11 cellular contexts compared by ENCODE assay signal in the genomic region with DNA sequence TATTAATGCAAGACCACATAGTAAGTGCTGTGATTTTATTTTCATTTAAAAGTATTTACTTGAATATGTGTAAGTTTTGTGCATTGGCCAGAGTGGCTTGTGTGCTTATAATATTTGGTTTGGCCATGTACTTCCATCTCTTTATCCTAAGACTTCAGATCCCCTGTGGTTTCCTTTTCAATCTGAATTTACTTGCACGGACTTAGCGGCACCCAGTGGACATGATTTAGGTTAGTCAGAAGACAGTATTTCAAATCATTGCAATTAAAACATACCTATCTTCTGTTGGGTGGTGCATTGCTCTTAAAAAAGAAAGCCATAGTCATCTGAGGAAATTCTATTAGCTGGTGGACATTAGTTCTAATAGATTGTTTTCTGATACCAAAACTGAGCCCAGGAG. TPM values are rescaled to one million over a fixed set of nuclear protein-coding genes. Genes with fewer than 3 reads are reported as not detected.
DNase-seq lines count a peak whose midpoint lies in the region; ATAC-seq and TF ChIP-seq lines count a peak whose summit lies in the region.
"Had no signal": no experiment of that assay in that cellular context is flagged by ENCODE, and none has a peak within 500 bp of the region (broad histone marks: within the 10 kb centered on the region; RNA-seq: fewer than 3 reads in every experiment).

No MANE protein-coding gene starts in this region.

- H3K27ac ChIP-seq in OCI-LY7 (ENCODE audit: low read depth, low read length, poor library complexity, severe bottlenecking) (no peak overlapping the region), uterus (no peak overlapping the region)
- H3K27ac ChIP-seq: thoracic aorta had no signal

- CTCF ChIA-PET in activated CD4-positive, alpha-beta T cell treated with anti-CD3 and anti-CD28 coated beads for 36 hours (lab: Charles Lee): no interaction called here
- CTCF ChIA-PET in OCI-LY7 (lab: Charles Lee; ENCODE audit: unreplicated experiment): no interaction called here

- POLR2A ChIA-PET in activated CD4-positive, alpha-beta T cell treated with anti-CD3 and anti-CD28 coated beads for 36 hours (lab: Charles Lee): no interaction called here
- POLR2A ChIA-PET in OCI-LY7 (lab: Charles Lee): interaction anchor here (0.7 to 2.9 kb wide), 5 partner anchors 10 to 856 kb away, joined by 3 to 15 read pairs (median 3); partner anchors contain the start of genes C11orf54 and TAF1D

- H3K4me3 Mint-ChIP-seq in activated CD4-positive, alpha-beta T cell treated with anti-CD3 and anti-CD28 coated beads for 36 hours: no peak overlapping the region
- H3K4me3 Mint-ChIP-seq in activated T-cell treated with anti-CD3 and anti-CD28 coated beads, Interleukin-2, amount 50 U/mL, for 72 hours: no peak overlapping the region

- no peaks in the 10 kb centered on the region for H3K27me3 ChIP-seq in uterus

- no peaks in the 10 kb centered on the region for H3K9me3 Mint-ChIP-seq in activated CD4-positive, alpha-beta T cell treated with anti-CD3 and anti-CD28 coated beads for 36 hours (ENCODE audit: low read depth)
- H3K9me3 Mint-ChIP-seq in activated T-cell treated with anti-CD3 and anti-CD28 coated beads, Interleukin-2, amount 50 U/mL, for 72 hours: no peaks in the 10 kb centered on the region

- H2AFZ ChIP-seq in OCI-LY7 (ENCODE audit: low read length): no peak overlapping the region

- H3K4me3 ChIP-seq in OCI-LY7 (ENCODE audit: low read depth, low read length, poor library complexity, severe bottlenecking) (no peak overlapping the region), uterus (no peak overlapping the region)
- H3K4me3 ChIP-seq: thoracic aorta had no signal

- no peaks in the 10 kb centered on the region for H3K36me3 Mint-ChIP-seq in activated CD4-positive, alpha-beta T cell treated with anti-CD3 and anti-CD28 coated beads for 36 hours (ENCODE audit: low read depth)
- no peaks in the 10 kb centered on the region for H3K36me3 Mint-ChIP-seq in activated T-cell treated with anti-CD3 and anti-CD28 coated beads, Interleukin-2, amount 50 U/mL, for 72 hours (ENCODE audit: insufficient read depth in 2 of 2)

- H4K20me1 ChIP-seq in OCI-LY7 (ENCODE audit: insufficient read depth, low read length): no peaks in the 10 kb centered on the region

- no peak for ATAC-seq in activated CD4-positive, alpha-beta T cell treated with anti-CD3 and anti-CD28 coated beads for 36 hours
- no peak for ATAC-seq in activated T-cell treated with anti-CD3 and anti-CD28 coated beads, Interleukin-2, amount 50 U/mL, for 72 hours (replicated peaks in 1 of 2)
- ATAC-seq: left ventricle myocardium superior had no signal

- no peaks in the 10 kb centered on the region for H3K9me2 ChIP-seq in OCI-LY7 (ENCODE audit: insufficient read depth, low read length)

- no TSS peak for BruUV-seq in OCI-LY7 (replicated peaks; lab: Mats Ljungman, UMichigan)

- intact Hi-C loops in activated CD4-positive, alpha-beta T cell treated with anti-CD3 and anti-CD28 coated beads for 36 hours (cut with DNase I, micrococcal nuclease): no loop called here
- intact Hi-C loops in OCI-LY7 (cut with micrococcal nuclease; ENCODE audit: unreplicated experiment) (loop anchor here (1.0 kb wide), 1 partner anchor 79 kb away; no protein-coding TSS in a partner anchor), uterus (cut with DNase I; ENCODE audit: low total_unique reads) (no loop called here)

- no peak overlapping the region for H3K4me2 ChIP-seq in OCI-LY7 (ENCODE audit: low read length)

- peaks cover under 1% of the 10 kb centered on the region for H3K4me1 Mint-ChIP-seq in activated CD4-positive, alpha-beta T cell treated with anti-CD3 and anti-CD28 coated beads for 36 hours
- H3K4me1 Mint-ChIP-seq in activated T-cell treated with anti-CD3 and anti-CD28 coated beads, Interleukin-2, amount 50 U/mL, for 72 hours (ENCODE audit: low read depth): no peaks in the 10 kb centered on the region

- H3K27me3 Mint-ChIP-seq in activated CD4-positive, alpha-beta T cell treated with anti-CD3 and anti-CD28 coated beads for 36 hours: no peaks in the 10 kb centered on the region
- H3K27me3 Mint-ChIP-seq in activated T-cell treated with anti-CD3 and anti-CD28 coated beads, Interleukin-2, amount 50 U/mL, for 72 hours (ENCODE audit: low read depth): no peaks in the 10 kb centered on the region

- no peak for TF ChIP-seq POLR2A in uterus (IDR thresholded peaks at IDR 0.05)

- no peaks in the 10 kb centered on the region for H3K79me2 ChIP-seq in OCI-LY7 (ENCODE audit: insufficient read depth, low read depth, low read length)

- H3K36me3 ChIP-seq in OCI-LY7 (ENCODE audit: insufficient read depth, low read length) (no peaks in the 10 kb centered on the region), uterus (no peaks in the 10 kb centered on the region)

- H3K4me1 ChIP-seq in OCI-LY7 (ENCODE audit: insufficient read depth, low read length, poor library complexity, severe bottlenecking) (peaks cover 27% of the 10 kb centered on the region), uterus (no peaks in the 10 kb centered on the region)

- peak; percentile 6 for DNase-seq in activated CD4-positive, alpha-beta T cell treated with anti-CD3 and anti-CD28 coated beads for 36 hours
- no peak for DNase-seq in activated CD4-positive, alpha-beta T cell treated with anti-CD3 and anti-CD28 coated beads for 4 hours
- DNase-seq in OCI-LY7 (ENCODE audit: low spot score) (peak; percentile 22), fibroblast of peridontal ligament (ENCODE audit: extremely low read depth) (peak; percentile 30), uterus (no peak), DMS153 (lab: John Stamatoyannopoulos, UW) (no peak)
- DNase-seq in activated T-cell treated with anti-CD3 and anti-CD28 coated beads, Interleukin-2, amount 50 U/mL, for 72 hours: no peak
- DNase-seq in effector CD4-positive, alpha-beta T cell: no peak
- DNase-seq: left ventricle myocardium superior, NCI-H2171 had no signal

- no peaks in the 10 kb centered on the region for H3K9me3 ChIP-seq in OCI-LY7 (ENCODE audit: low read length)
- H3K9me3 ChIP-seq in uterus: no peaks in the 10 kb centered on the region
- H3K9me3 ChIP-seq: thoracic aorta had no signal

- H3K27ac Mint-ChIP-seq in activated CD4-positive, alpha-beta T cell treated with anti-CD3 and anti-CD28 coated beads for 36 hours: no peak overlapping the region
- H3K27ac Mint-ChIP-seq in activated T-cell treated with anti-CD3 and anti-CD28 coated beads, Interleukin-2, amount 50 U/mL, for 72 hours: no peak overlapping the region

- TF ChIP-seq CTCF in OCI-LY7 (conservative IDR thresholded peaks at IDR 0.05; ENCODE audit: low read length) (peak; percentile 62), uterus (IDR thresholded peaks at IDR 0.05) (peak in 3 of 4 experiments; percentile 21 to 24 (median 23))

RNA-seq across cellular contexts. Expression of gene PIWIL4, which starts 30.7 kb away (rescaled TPM):
- under 1 TPM; 0.37 to 0.48 TPM for total RNA-seq in activated CD4-positive, alpha-beta T cell treated with anti-CD3 and anti-CD28 coated beads for 36 hours
- 0.22 TPM in 1 of 2 replicates, not detected in the other for total RNA-seq in OCI-LY7 (2014; rRNA removed; shearing (Covaris generic))
- total RNA-seq in OCI-LY7 (2022) (0.15 TPM in 1 of 2 replicates, not detected in the other), uterus (1 to 10 TPM; 5.1 to 9.0 (median 6.8) TPM)
- 1 to 10 TPM; 1.1 to 1.6 TPM for total RNA-seq in activated T-cell treated with anti-CD3 and anti-CD28 coated beads, Interleukin-2, amount 50 U/mL, for 72 hours

RNA-seq across cellular contexts. Expression of gene FUT4, which starts 54.2 kb away (rescaled TPM):
- 1 to 10 TPM; 4.4 to 4.9 TPM for total RNA-seq in activated CD4-positive, alpha-beta T cell treated with anti-CD3 and anti-CD28 coated beads for 36 hours
- total RNA-seq in OCI-LY7 (2014; rRNA removed; shearing (Covaris generic)): 1.5 and 1.7 TPM in 2 replicates
- 1.2 and 1.7 TPM in 2 replicates for total RNA-seq in OCI-LY7 (2022)
- 10 to 100 TPM in 2 of 4 donors, 1 to 10 TPM in 2; 2.6 to 15.2 (median 9.2) TPM for total RNA-seq in uterus
- 1 to 10 TPM; 5.4 to 5.5 TPM for total RNA-seq in activated T-cell treated with anti-CD3 and anti-CD28 coated beads, Interleukin-2, amount 50 U/mL, for 72 hours

Comparison
In these comparisons a context has a peak if more than half of its experiments do, and no peak if none do; other contexts are left out.
1. DNase-seq: peak in activated CD4-positive, alpha-beta T cell treated with anti-CD3 and anti-CD28 coated beads for 36 hours (single experiment), OCI-LY7 (single experiment) and fibroblast of peridontal ligament (single experiment); none in activated CD4-positive, alpha-beta T cell treated with anti-CD3 and anti-CD28 coated beads for 4 hours (0 of 2), uterus (0 of 2), activated T-cell treated with anti-CD3 and anti-CD28 coated beads, Interleukin-2, amount 50 U/mL, for 72 hours (0 of 2), DMS153 (single experiment) and effector CD4-positive, alpha-beta T cell (single experiment).